ENCODE assay signal across 17 cellular contexts in genomic region chr9:4022435-4023067, GRCh38.
"Had no signal": no experiment of that assay in that cellular context is flagged by ENCODE, and none has a peak within 500 bp of the region (broad histone marks: within the 10 kb centered on the region; RNA-seq: fewer than 3 reads in every experiment).

No MANE protein-coding gene starts in this region.

- H3K27me3 Mint-ChIP-seq: activated T-cell treated with anti-CD3 and anti-CD28 coated beads, Interleukin-2, amount 50 U/mL, for 24 hours; stimulated activated naive CD8-positive, alpha-beta T cell treated with anti-CD3 and anti-CD28 coated beads, Interleukin-15, Interleukin-2, amounts not matched to agents 100 ng/mL and 50 ng/mL, for 24 hours had no signal

- H3K27ac Mint-ChIP-seq: activated CD4-positive, alpha-beta memory T cell treated with anti-CD3 and anti-CD28 coated beads for 36 hours; activated CD8-positive, alpha-beta memory T cell treated with anti-CD3 and anti-CD28 coated beads, Interleukin-2, amount 10 ng/mL, durations not matched to agents 7 days and 5 days; activated T-cell treated with anti-CD3 and anti-CD28 coated beads, Interleukin-2, amount 50 U/mL, for 24 hours; nephron; stimulated activated naive CD8-positive, alpha-beta T cell treated with anti-CD3 and anti-CD28 coated beads, Interleukin-15, Interleukin-2, amounts not matched to agents 100 ng/mL and 50 ng/mL, for 24 hours; type B pancreatic cell had no signal

- H3K4me3 Mint-ChIP-seq: activated CD4-positive, alpha-beta memory T cell treated with anti-CD3 and anti-CD28 coated beads for 36 hours; activated CD8-positive, alpha-beta memory T cell treated with anti-CD3 and anti-CD28 coated beads, Interleukin-2, amount 10 ng/mL, durations not matched to agents 7 days and 5 days; activated T-cell treated with anti-CD3 and anti-CD28 coated beads, Interleukin-2, amount 50 U/mL, for 24 hours; nephron; stimulated activated naive CD8-positive, alpha-beta T cell treated with anti-CD3 and anti-CD28 coated beads, Interleukin-15, Interleukin-2, amounts not matched to agents 100 ng/mL and 50 ng/mL, for 24 hours; type B pancreatic cell had no signal

- ATAC-seq: activated CD8-positive, alpha-beta memory T cell treated with anti-CD3 and anti-CD28 coated beads, Interleukin-2, amount 10 ng/mL, durations not matched to agents 7 days and 5 days; psoas muscle; sciatic nerve had no signal

- H3K36me3 ChIP-seq: left ventricle myocardium inferior, spleen had no signal

- H3K36me3 Mint-ChIP-seq: activated CD4-positive, alpha-beta memory T cell treated with anti-CD3 and anti-CD28 coated beads for 36 hours; activated CD8-positive, alpha-beta memory T cell treated with anti-CD3 and anti-CD28 coated beads, Interleukin-2, amount 10 ng/mL, durations not matched to agents 7 days and 5 days; type B pancreatic cell had no signal

- H3K4me1 ChIP-seq: psoas muscle, spleen had no signal

- H3K27ac ChIP-seq: dorsolateral prefrontal cortex, left ventricle myocardium inferior, psoas muscle, spleen had no signal

- H3K27me3 ChIP-seq: dorsolateral prefrontal cortex, spleen had no signal

- H3K9me3 Mint-ChIP-seq: activated CD4-positive, alpha-beta memory T cell treated with anti-CD3 and anti-CD28 coated beads for 36 hours; activated T-cell treated with anti-CD3 and anti-CD28 coated beads, Interleukin-2, amount 50 U/mL, for 24 hours; nephron; stimulated activated naive CD8-positive, alpha-beta T cell treated with anti-CD3 and anti-CD28 coated beads, Interleukin-15, Interleukin-2, amounts not matched to agents 100 ng/mL and 50 ng/mL, for 24 hours; type B pancreatic cell had no signal

- H3K9me3 ChIP-seq: left ventricle myocardium inferior, psoas muscle, spleen had no signal

- H3K4me1 Mint-ChIP-seq: nephron had no signal

- DNase-seq: activated CD4-positive, alpha-beta memory T cell treated with anti-CD3 and anti-CD28 coated beads for 36 hours; activated CD4-positive, CD25-positive, alpha-beta regulatory T cell treated with anti-CD3 and anti-CD28 coated beads, Interleukin-2, amount 50 U/mL, for 72 hours; activated CD8-positive, alpha-beta memory T cell treated with anti-CD3 and anti-CD28 coated beads, Interleukin-2, amount 10 ng/mL, durations not matched to agents 7 days and 5 days; activated naive CD4-positive, alpha-beta T cell treated with anti-CD3 and anti-CD28 coated beads, Interleukin-2, amount 50 U/mL, for 16 hours; activated T-cell treated with anti-CD3 and anti-CD28 coated beads, Interleukin-2, amount 50 U/mL, for 24 hours; dorsolateral prefrontal cortex; hippocampal formation; left ventricle myocardium inferior; psoas muscle; spleen; T-helper 1 cell; T1000 had no signal

- FAIRE-seq: keratinocyte had no signal

- H3K4me3 ChIP-seq: dorsolateral prefrontal cortex, left ventricle myocardium inferior, psoas muscle, spleen had no signal
